Comparison of ENCODE assay signal across 12 cellular contexts in the genomic region with DNA sequence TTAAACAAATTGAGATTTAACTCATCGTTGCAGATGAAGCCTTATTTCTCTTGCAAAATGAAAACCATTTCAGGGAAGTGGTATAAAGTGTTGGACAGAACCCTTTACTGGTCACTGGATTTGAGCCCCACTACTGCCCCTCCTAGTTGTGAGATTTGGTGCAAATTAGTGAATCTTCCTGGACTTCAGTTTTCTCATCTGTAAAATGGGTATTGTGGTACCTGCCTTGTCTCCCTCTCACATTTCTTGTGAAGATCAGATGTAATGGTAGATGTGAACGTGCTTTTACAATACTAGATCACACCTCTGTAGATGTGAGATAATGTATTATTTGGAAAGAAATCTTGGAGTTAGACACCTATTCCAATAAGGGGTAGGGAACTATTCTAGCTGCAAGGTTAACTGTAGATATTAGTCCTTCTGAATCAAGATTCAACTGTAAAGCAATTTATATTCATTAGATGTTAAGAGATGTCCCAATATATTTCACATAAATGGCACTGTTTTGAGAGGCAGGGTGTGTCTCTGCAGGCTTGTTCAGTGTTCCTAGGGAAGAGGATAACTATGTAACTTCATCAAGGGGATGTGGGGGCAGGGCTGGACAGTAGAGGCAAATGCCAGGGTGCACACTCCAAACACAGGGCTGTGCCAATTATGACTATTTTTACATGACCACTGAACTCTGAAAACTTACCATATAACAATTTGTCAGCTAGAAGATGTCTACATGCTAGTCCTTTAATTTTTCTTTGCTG.
A peak's percentile ranks its signal among the peaks of the same experiment; 100 is the strongest.
DNase-seq lines count a peak whose midpoint lies in the region; ATAC-seq and TF ChIP-seq lines count a peak whose summit lies in the region.
"Had no signal": no experiment of that assay in that cellular context is flagged by ENCODE, and none has a peak within 500 bp of the region (broad histone marks: within the 10 kb centered on the region; RNA-seq: fewer than 3 reads in every experiment).

No MANE protein-coding gene starts in this region.

- H3K79me2 ChIP-seq in MM.1S (ENCODE audit: low read length), result no peaks in the 10 kb centered on the region

- H3K36me3 ChIP-seq in mesodermal cell (ENCODE audit: control insufficient read depth, insufficient read depth, low read length) (no peaks in the 10 kb centered on the region), upper lobe of right lung (no peaks in the 10 kb centered on the region), MM.1S (replicated peaks; ENCODE audit: insufficient read depth, low read length) (no peaks in the 10 kb centered on the region)

- H3K36me3 Mint-ChIP-seq in endothelial cell (ENCODE audit: low read depth, unreplicated experiment), result no peaks in the 10 kb centered on the region
- H3K36me3 Mint-ChIP-seq: activated naive CD8-positive, alpha-beta T cell treated with anti-CD3 and anti-CD28 coated beads for 36 hours; mesothelial cell of epicardium had no signal

- H3K9me3 Mint-ChIP-seq in endothelial cell (ENCODE audit: unreplicated experiment), result no peaks in the 10 kb centered on the region
- H3K9me3 Mint-ChIP-seq: activated naive CD8-positive, alpha-beta T cell treated with anti-CD3 and anti-CD28 coated beads for 36 hours had no signal

- H3K27me3 ChIP-seq in upper lobe of right lung, result no peaks in the 10 kb centered on the region
- no peaks in the 10 kb centered on the region for H3K27me3 ChIP-seq in MM.1S (replicated peaks; ENCODE audit: insufficient read depth, low read length)

- H3K9me2 ChIP-seq in MM.1S (replicated peaks; ENCODE audit: insufficient read depth, low read length), result no peaks in the 10 kb centered on the region

- H4K20me1 ChIP-seq in MM.1S (ENCODE audit: insufficient read depth, low read length), result no peaks in the 10 kb centered on the region

- no peak overlapping the region for H3K4me3 Mint-ChIP-seq in endothelial cell (ENCODE audit: unreplicated experiment)
- H3K4me3 Mint-ChIP-seq: activated naive CD8-positive, alpha-beta T cell treated with anti-CD3 and anti-CD28 coated beads for 36 hours; mesothelial cell of epicardium had no signal

- no peaks in the 10 kb centered on the region for H3F3A ChIP-seq in MM.1S (ENCODE audit: insufficient read depth, low read length)

- no peaks in the 10 kb centered on the region for H3K9me3 ChIP-seq in mesodermal cell (ENCODE audit: control insufficient read depth, low read length)
- H3K9me3 ChIP-seq in upper lobe of right lung, result no peaks in the 10 kb centered on the region
- no peaks in the 10 kb centered on the region for H3K9me3 ChIP-seq in MM.1S (replicated peaks; ENCODE audit: insufficient read depth, low read length)

- intact Hi-C loops in upper lobe of right lung (cut with DNase I), result no loop called here

- WGBS in mesodermal cell (ENCODE audit: insufficient coverage in 2 of 2), 2 experiments, result 80% methylated on average over 1 of the region's 2 CpGs; no CpG with 5 or more reads in 1 of the 2 experiments

- peak overlapping the region; percentile 43 for H3K27ac ChIP-seq in mesodermal cell (ENCODE audit: low read depth, low read length, severe bottlenecking)
- no peak overlapping the region for H3K27ac ChIP-seq in upper lobe of right lung
- H3K27ac ChIP-seq in MM.1S (ENCODE audit: low read length), result no peak overlapping the region
- H3K27ac ChIP-seq: 22Rv1 had no signal

- peaks cover 32% of the 10 kb centered on the region for H3K4me1 ChIP-seq in mesodermal cell (ENCODE audit: control insufficient read depth, insufficient read depth, low read length, poor library complexity, severe bottlenecking)
- no peaks in the 10 kb centered on the region for H3K4me1 ChIP-seq in upper lobe of right lung
- H3K4me1 ChIP-seq in MM.1S (ENCODE audit: low read length), result no peaks in the 10 kb centered on the region

- peaks cover 14% of the 10 kb centered on the region for H3K4me1 Mint-ChIP-seq in endothelial cell (ENCODE audit: unreplicated experiment)
- H3K4me1 Mint-ChIP-seq: activated naive CD8-positive, alpha-beta T cell treated with anti-CD3 and anti-CD28 coated beads for 36 hours had no signal

- no peak overlapping the region for H3K27ac Mint-ChIP-seq in endothelial cell (ENCODE audit: unreplicated experiment)
- H3K27ac Mint-ChIP-seq: activated naive CD8-positive, alpha-beta T cell treated with anti-CD3 and anti-CD28 coated beads for 36 hours; mesothelial cell of epicardium had no signal

- H3K4me3 ChIP-seq in choroid plexus epithelial cell (ENCODE audit: low read depth, low read length) (peak overlapping the region; percentile 43), mesodermal cell (ENCODE audit: extremely low read depth, insufficient read depth, low read length, poor library complexity, severe bottlenecking) (no peak overlapping the region), upper lobe of right lung (peak overlapping the region; percentile 19), MM.1S (ENCODE audit: low read length) (no peak overlapping the region)

- H2AFZ ChIP-seq in MM.1S (ENCODE audit: low read length), result no peak overlapping the region

- no peaks in the 10 kb centered on the region for H3K27me3 Mint-ChIP-seq in endothelial cell (ENCODE audit: unreplicated experiment)

- no peak for ATAC-seq in upper lobe of right lung

- DNase-seq in DMS 273 (lab: John Stamatoyannopoulos, UW; ENCODE audit: unreplicated experiment), result peak; percentile 49
- DNase-seq in DMS 273 treated with DMSO at 0.1 percent for 48 hours (lab: John Stamatoyannopoulos, UW), result no peak
- no peak for DNase-seq in choroid plexus epithelial cell (ENCODE audit: low read depth)
- DNase-seq in upper lobe of right lung, result no peak
- no peak for DNase-seq in NOMO-1 treated with DMSO at 0.1 percent for 48 hours (lab: John Stamatoyannopoulos, UW; ENCODE audit: unreplicated experiment)
- DNase-seq in endothelial cell (ENCODE audit: low spot score), result no peak
- no peak for DNase-seq in MM.1S
- DNase-seq: activated naive CD8-positive, alpha-beta T cell treated with anti-CD3 and anti-CD28 coated beads for 36 hours; retina had no signal

- no peak for TF ChIP-seq CTCF in choroid plexus epithelial cell (conservative IDR thresholded peaks at IDR 0.05; ENCODE audit: low read depth, low read length)
- no peak for TF ChIP-seq CTCF in upper lobe of right lung (IDR thresholded peaks at IDR 0.05)
- TF ChIP-seq CTCF in endothelial cell (IDR thresholded peaks at IDR 0.05; ENCODE audit: unreplicated experiment), result no peak
- no peak for TF ChIP-seq CTCF in MM.1S (IDR thresholded peaks at IDR 0.05; ENCODE audit: low read length)

- H3K4me2 ChIP-seq in MM.1S (ENCODE audit: low read depth, low read length), result no peak overlapping the region

- no peak overlapping the region for H3K9ac ChIP-seq in MM.1S (ENCODE audit: low read length)

Comparison
In these comparisons a context has a peak if more than half of its experiments do, and no peak if none do; other contexts are left out.
1. H3K4me3 ChIP-seq: peak in choroid plexus epithelial cell (single experiment) and upper lobe of right lung (single experiment); none in mesodermal cell (single experiment) and MM.1S (single experiment).